30 cellular contexts compared by ENCODE assay signal in the genomic region with DNA sequence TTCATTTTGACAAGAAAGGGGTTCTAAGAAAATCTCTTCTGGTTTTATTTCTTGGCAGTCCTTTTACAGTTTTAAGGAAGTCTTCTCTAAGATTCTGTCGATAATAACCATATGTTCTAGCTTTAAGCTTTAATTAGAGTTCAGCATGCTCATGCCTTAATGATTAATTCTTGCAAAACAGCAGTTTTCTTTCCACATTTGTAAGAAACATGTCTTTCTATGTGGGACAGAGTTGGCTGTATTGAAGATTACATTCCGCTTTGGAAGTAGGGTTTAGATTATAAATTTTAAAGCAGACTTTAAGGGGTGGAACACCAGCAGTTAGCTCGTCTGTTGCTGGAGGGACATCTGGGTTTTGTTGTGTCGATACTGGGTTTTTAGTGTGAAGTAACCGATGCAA. TPM values are rescaled to one million over a fixed set of nuclear protein-coding genes. Genes with fewer than 3 reads are reported as not detected.
DNase-seq lines count a peak whose midpoint lies in the region; ATAC-seq and TF ChIP-seq lines count a peak whose summit lies in the region.
"Had no signal": no experiment of that assay in that cellular context is flagged by ENCODE, and none has a peak within 500 bp of the region (broad histone marks: within the 10 kb centered on the region; RNA-seq: fewer than 3 reads in every experiment).

No MANE protein-coding gene starts in this region.

- H3K36me3 ChIP-seq in SK-N-MC (ENCODE audit: insufficient read depth, low read length) = no peaks in the 10 kb centered on the region
- H3K36me3 ChIP-seq in smooth muscle cell (ENCODE audit: low read depth) = no peaks in the 10 kb centered on the region
- peaks cover 7 to 59% (median 15%) of the 10 kb centered on the region in 3 experiments for H3K36me3 ChIP-seq in naive thymus-derived CD4-positive, alpha-beta T cell (ENCODE audit: control insufficient read depth in 2 of 3, insufficient read depth in 3 of 3, low read length in 3 of 3)

- CTCF ChIA-PET in naive thymus-derived CD4-positive, alpha-beta T cell (lab: Charles Lee) = interaction anchor here (0.9 kb wide), 1 partner anchor 36 kb away, joined by 5 read pairs; no protein-coding TSS in a partner anchor

- peak overlapping the region; percentile 7 for H3K4me2 ChIP-seq in smooth muscle cell

- no peaks in the 10 kb centered on the region for H3K79me2 ChIP-seq in smooth muscle cell (ENCODE audit: low read depth)
- H3K79me2 ChIP-seq: parathyroid adenoma had no signal

- H3K9me3 ChIP-seq in SK-N-MC (ENCODE audit: low read depth, low read length) (no peaks in the 10 kb centered on the region), smooth muscle cell (replicated peaks; ENCODE audit: low read depth) (no peaks in the 10 kb centered on the region)
- no peaks in the 10 kb centered on the region for H3K9me3 ChIP-seq in naive thymus-derived CD4-positive, alpha-beta T cell (ENCODE audit: control insufficient read depth in 2 of 3, low read length in 3 of 3)
- H3K9me3 ChIP-seq: Caco-2, right atrium auricular region, thyroid gland, vagina had no signal

- H3K4me1 Mint-ChIP-seq in naive thymus-derived CD4-positive, alpha-beta T cell = peaks cover under 1 to 15% (median 7%) of the 10 kb centered on the region in 7 donors
- H3K4me1 Mint-ChIP-seq: activated naive CD8-positive, alpha-beta T cell treated with anti-CD3 and anti-CD28 coated beads for 36 hours; neural crest cell had no signal

- H3K27ac Mint-ChIP-seq in naive thymus-derived CD4-positive, alpha-beta T cell = peak overlapping the region in 2 of 9 donors; percentile 18 to 49
- H3K27ac Mint-ChIP-seq: activated naive CD8-positive, alpha-beta T cell treated with anti-CD3 and anti-CD28 coated beads for 36 hours had no signal

- ATAC-seq in naive thymus-derived CD4-positive, alpha-beta T cell = no peak
- ATAC-seq: Right ventricle myocardium inferior; SK-N-SH treated with all-trans-retinoic acid at 6 μM for 48 hours; stimulated activated naive CD8-positive, alpha-beta T cell treated with anti-CD3 and anti-CD28 coated beads, Interleukin-15, Interleukin-2, amounts not matched to agents 100 U/mL and 50 U/mL, for 24 hours had no signal

- no peak overlapping the region for H3K4me3 Mint-ChIP-seq in naive thymus-derived CD4-positive, alpha-beta T cell
- H3K4me3 Mint-ChIP-seq: activated naive CD8-positive, alpha-beta T cell treated with anti-CD3 and anti-CD28 coated beads for 36 hours; CD14-positive monocyte; neural crest cell had no signal

- H3K36me3 Mint-ChIP-seq in naive thymus-derived CD4-positive, alpha-beta T cell = peaks cover 16 to 57% (median 31%) of the 10 kb centered on the region in 5 donors

- H3K27ac ChIP-seq in SK-N-MC = peak overlapping the region; percentile 90
- H3K27ac ChIP-seq in smooth muscle cell (ENCODE audit: low read depth) = peak overlapping the region; percentile 41
- no peak overlapping the region for H3K27ac ChIP-seq in naive thymus-derived CD4-positive, alpha-beta T cell (ENCODE audit: low read depth, low read length)
- H3K27ac ChIP-seq: parathyroid adenoma, right atrium auricular region, thyroid gland, VCaP had no signal

- H3K4me1 ChIP-seq in smooth muscle cell (ENCODE audit: low read depth) = no peaks in the 10 kb centered on the region
- H3K4me1 ChIP-seq in naive thymus-derived CD4-positive, alpha-beta T cell (ENCODE audit: control insufficient read depth in 2 of 2, insufficient read depth in 2 of 2, low read length in 2 of 2) = no peaks in the 10 kb centered on the region
- H3K4me1 ChIP-seq: Caco-2, parathyroid adenoma, right atrium auricular region, vagina had no signal

- H3K9me3 Mint-ChIP-seq in naive thymus-derived CD4-positive, alpha-beta T cell = peaks cover 0 to 3% (median 0%) of the 10 kb centered on the region in 11 donors
- H3K9me3 Mint-ChIP-seq: activated naive CD8-positive, alpha-beta T cell treated with anti-CD3 and anti-CD28 coated beads for 36 hours; neural crest cell had no signal

- TF ChIP-seq CTCF in AG10803 (conservative IDR thresholded peaks at IDR 0.05; ENCODE audit: low read length) (no peak), fibroblast of mammary gland (conservative IDR thresholded peaks at IDR 0.05; ENCODE audit: control insufficient read depth, insufficient read depth, low read depth, low read length) (no peak), smooth muscle cell (IDR thresholded peaks at IDR 0.05; ENCODE audit: borderline replicate concordance, insufficient read depth, poor library complexity, severe bottlenecking) (no peak)

- H3K9ac ChIP-seq in SK-N-MC (ENCODE audit: insufficient read length) (peak overlapping the region; percentile 42), smooth muscle cell (ENCODE audit: low read depth) (no peak overlapping the region)
- H3K9ac ChIP-seq: parathyroid adenoma had no signal

- POLR2A ChIA-PET in naive thymus-derived CD4-positive, alpha-beta T cell (lab: Charles Lee) = interaction anchor here (0.6 kb wide), 1 partner anchor 268 kb away, joined by 3 read pairs; no protein-coding TSS in a partner anchor

- H3K4me3 ChIP-seq in AG10803 (ENCODE audit: low read length) (no peak overlapping the region), SK-N-MC (peak overlapping the region; percentile 50), fibroblast of mammary gland (ENCODE audit: control insufficient read depth, low read depth, low read length) (no peak overlapping the region), smooth muscle cell (no peak overlapping the region)
- no peak overlapping the region for H3K4me3 ChIP-seq in naive thymus-derived CD4-positive, alpha-beta T cell (ENCODE audit: low read length)
- H3K4me3 ChIP-seq: right atrium auricular region, thyroid gland, vagina had no signal

- H2AFZ ChIP-seq in smooth muscle cell (ENCODE audit: low read depth) = no peak overlapping the region
- H2AFZ ChIP-seq: parathyroid adenoma had no signal

- peak; percentile 88 for DNase-seq in AG10803 (ENCODE audit: low read depth)
- peak; percentile 6 for DNase-seq in SK-N-MC (ENCODE audit: low read depth, low spot score)
- DNase-seq in fibroblast of mammary gland (ENCODE audit: low read depth) = peak; percentile 38
- no peak for DNase-seq in smooth muscle cell (lab: John Stamatoyannopoulos, UW; ENCODE audit: unreplicated experiment)
- no peak for DNase-seq in T-helper 1 cell
- DNase-seq in naive thymus-derived CD4-positive, alpha-beta T cell = no peak
- no peak for DNase-seq in Ammon's horn (ENCODE audit: low spot score)
- DNase-seq in medulla oblongata (ENCODE audit: extremely low spot score) = no peak
- DNase-seq: activated CD4-positive, alpha-beta T cell treated with anti-CD3 and anti-CD28 coated beads for 48 hours; activated CD8-positive, alpha-beta memory T cell treated with anti-CD3 and anti-CD28 coated beads for 24 hours; activated effector memory CD4-positive, alpha-beta T cell treated with anti-CD3 and anti-CD28 coated beads, Interleukin-2, amount 50 U/mL, for 16 hours; activated naive CD8-positive, alpha-beta T cell treated with anti-CD3 and anti-CD28 coated beads for 36 hours; activated T-cell treated with anti-CD3 and anti-CD28 coated beads for 4 hours; aorta; Caco-2; MV-4-11; NCI-H1436; NCI-H2081; NCI-H526 treated with DMSO at 0.1 percent for 48 hours; small intestine; stimulated activated naive CD8-positive, alpha-beta T cell treated with anti-CD3 and anti-CD28 coated beads, Interleukin-15, Interleukin-2, amounts not matched to agents 100 U/mL and 50 U/mL, for 24 hours; thyroid gland had no signal

- no peaks in the 10 kb centered on the region for H3K27me3 Mint-ChIP-seq in naive thymus-derived CD4-positive, alpha-beta T cell
- H3K27me3 Mint-ChIP-seq: activated naive CD8-positive, alpha-beta T cell treated with anti-CD3 and anti-CD28 coated beads for 36 hours had no signal

- intact Hi-C loops in naive thymus-derived CD4-positive, alpha-beta T cell (cut with micrococcal nuclease) = no loop called here

- no peaks in the 10 kb centered on the region for H3F3A ChIP-seq in smooth muscle cell (ENCODE audit: low read depth)

- H3K27me3 ChIP-seq in smooth muscle cell (ENCODE audit: low read depth) = no peaks in the 10 kb centered on the region
- H3K27me3 ChIP-seq in naive thymus-derived CD4-positive, alpha-beta T cell (ENCODE audit: control insufficient read depth in 2 of 2, insufficient read depth in 2 of 2, low read length in 2 of 2) = no peaks in the 10 kb centered on the region
- H3K27me3 ChIP-seq: right atrium auricular region, thyroid gland, vagina had no signal

- no peaks in the 10 kb centered on the region for H4K20me1 ChIP-seq in smooth muscle cell (ENCODE audit: low read depth)

- 54% methylated on average over 5 of the region's 5 CpGs for WGBS in smooth muscle cell (ENCODE audit: low lambda C conversion rate)

RNA-seq across cellular contexts. Expression of a gene that starts 35.2 kb away (rescaled TPM):
- total RNA-seq in smooth muscle cell = 9.9 and 10.9 TPM in 2 replicates
- polyA plus RNA-seq in smooth muscle cell = 9.4 and 14.0 TPM in 2 replicates
- 100 to 1,000 TPM in 1 of 5 experiments, 10 to 100 TPM in 4; 20.6 to 115 (median 32.6) TPM for total RNA-seq in naive thymus-derived CD4-positive, alpha-beta T cell
- polyA plus RNA-seq in naive thymus-derived CD4-positive, alpha-beta T cell = 10 to 100 TPM; 71.7 to 76.6 TPM
- total RNA-seq: neural crest cell had no signal

Comparison
In these comparisons a context has a peak if more than half of its experiments do, and no peak if none do; other contexts are left out.
1. DNase-seq: peak in AG10803 (single experiment), SK-N-MC (single experiment) and fibroblast of mammary gland (single experiment); none in smooth muscle cell (single experiment), T-helper 1 cell (0 of 5), naive thymus-derived CD4-positive, alpha-beta T cell (0 of 9), Ammon's horn (single experiment) and medulla oblongata (single experiment).